Comparison of ENCODE assay signal across 20 cellular contexts in genomic region chr21:16071761-16072160, GRCh38.
DNase-seq lines count a peak whose midpoint lies in the region; ATAC-seq and TF ChIP-seq lines count a peak whose summit lies in the region.
"Had no signal": no experiment of that assay in that cellular context is flagged by ENCODE, and none has a peak within 500 bp of the region (broad histone marks: within the 10 kb centered on the region; RNA-seq: fewer than 3 reads in every experiment).

No MANE protein-coding gene starts in this region.

- no peaks in the 10 kb centered on the region for H3K36me3 Mint-ChIP-seq in osteocyte (ENCODE audit: unreplicated experiment)
- H3K36me3 Mint-ChIP-seq: activated naive CD8-positive, alpha-beta T cell; neural progenitor cell had no signal

- peak overlapping the region; percentile 51 for H3K27ac Mint-ChIP-seq in osteocyte (ENCODE audit: unreplicated experiment)
- H3K27ac Mint-ChIP-seq: activated naive CD8-positive, alpha-beta T cell; dendritic cell treated with granulocyte-macrophage colony-stimulating factor and Interleukin-4, amounts not matched to agents 40 ng/mL and 50 ng/mL, for 4 days; T-helper 2 cell treated with Interferon-gamma antibody and Interleukin-4, amounts not matched to agents 5 μg/mL and 100 μg/mL, for 36 hours had no signal

- H3K27me3 Mint-ChIP-seq in osteocyte (ENCODE audit: unreplicated experiment): no peaks in the 10 kb centered on the region
- H3K27me3 Mint-ChIP-seq: dendritic cell treated with granulocyte-macrophage colony-stimulating factor and Interleukin-4, amounts not matched to agents 40 ng/mL and 50 ng/mL, for 4 days had no signal

- peak; percentile 66 for DNase-seq in NCI-H526 treated with DMSO at 0.1 percent for 48 hours (lab: John Stamatoyannopoulos, UW)
- DNase-seq in fibroblast of mammary gland (ENCODE audit: low read depth): no peak
- DNase-seq in osteocyte (ENCODE audit: extremely low spot score, unreplicated experiment): no peak
- DNase-seq in H4 (ENCODE audit: low spot score): no peak
- no peak for DNase-seq in NOMO-1 treated with dmso at 0.1 percent for 144 hours (lab: John Stamatoyannopoulos, UW; ENCODE audit: unreplicated experiment)
- DNase-seq: activated CD8-positive, alpha-beta memory T cell treated with anti-CD3 and anti-CD28 coated beads for 24 hours; GOT3; left cardiac atrium; NCI-H1436; Peyer's patch; stimulated activated CD4-positive, alpha-beta T cell treated with anti-CD3 and anti-CD28 coated beads, Interleukin-15, amount 100 ng/mL, for 24 hours; tibial artery had no signal

- peaks cover 26% of the 10 kb centered on the region for H3K4me1 Mint-ChIP-seq in osteocyte (ENCODE audit: unreplicated experiment)

- ATAC-seq in HG02571 (IDR thresholded peaks at IDR 0.05; ENCODE audit: unreplicated experiment): no peak
- no peak for ATAC-seq in GM18873 (IDR thresholded peaks at IDR 0.05; ENCODE audit: low FRiP score, unreplicated experiment)
- ATAC-seq: activated CD4-positive, CD25-positive, alpha-beta regulatory T cell treated with anti-CD3 and anti-CD28 coated beads, Interleukin-2, amount 50 U/mL, for 24 hours had no signal

- H3K4me3 Mint-ChIP-seq in osteocyte (ENCODE audit: unreplicated experiment): no peak overlapping the region
- H3K4me3 Mint-ChIP-seq: activated naive CD8-positive, alpha-beta T cell; dendritic cell treated with granulocyte-macrophage colony-stimulating factor and Interleukin-4, amounts not matched to agents 40 ng/mL and 50 ng/mL, for 4 days; T-helper 2 cell treated with Interferon-gamma antibody and Interleukin-4, amounts not matched to agents 5 μg/mL and 100 μg/mL, for 36 hours had no signal

- TF ChIP-seq CTCF in fibroblast of mammary gland (conservative IDR thresholded peaks at IDR 0.05; ENCODE audit: control insufficient read depth, insufficient read depth, low read depth, low read length) (no peak), osteocyte (IDR thresholded peaks at IDR 0.05) (no peak)

- H3K4me3 ChIP-seq in fibroblast of mammary gland (ENCODE audit: control insufficient read depth, low read depth, low read length): peak overlapping the region; percentile 50
- H3K4me3 ChIP-seq: BLaER1, neural progenitor cell, Peyer's patch had no signal

- no peaks in the 10 kb centered on the region for H3K9me3 Mint-ChIP-seq in osteocyte (ENCODE audit: unreplicated experiment)
- H3K9me3 Mint-ChIP-seq: dendritic cell treated with granulocyte-macrophage colony-stimulating factor and Interleukin-4, amounts not matched to agents 40 ng/mL and 50 ng/mL, for 4 days; neural progenitor cell; T-helper 2 cell treated with Interferon-gamma antibody and Interleukin-4, amounts not matched to agents 5 μg/mL and 100 μg/mL, for 36 hours had no signal
